Comparison of ENCODE assay signal across 8 cellular contexts in the genomic region with DNA sequence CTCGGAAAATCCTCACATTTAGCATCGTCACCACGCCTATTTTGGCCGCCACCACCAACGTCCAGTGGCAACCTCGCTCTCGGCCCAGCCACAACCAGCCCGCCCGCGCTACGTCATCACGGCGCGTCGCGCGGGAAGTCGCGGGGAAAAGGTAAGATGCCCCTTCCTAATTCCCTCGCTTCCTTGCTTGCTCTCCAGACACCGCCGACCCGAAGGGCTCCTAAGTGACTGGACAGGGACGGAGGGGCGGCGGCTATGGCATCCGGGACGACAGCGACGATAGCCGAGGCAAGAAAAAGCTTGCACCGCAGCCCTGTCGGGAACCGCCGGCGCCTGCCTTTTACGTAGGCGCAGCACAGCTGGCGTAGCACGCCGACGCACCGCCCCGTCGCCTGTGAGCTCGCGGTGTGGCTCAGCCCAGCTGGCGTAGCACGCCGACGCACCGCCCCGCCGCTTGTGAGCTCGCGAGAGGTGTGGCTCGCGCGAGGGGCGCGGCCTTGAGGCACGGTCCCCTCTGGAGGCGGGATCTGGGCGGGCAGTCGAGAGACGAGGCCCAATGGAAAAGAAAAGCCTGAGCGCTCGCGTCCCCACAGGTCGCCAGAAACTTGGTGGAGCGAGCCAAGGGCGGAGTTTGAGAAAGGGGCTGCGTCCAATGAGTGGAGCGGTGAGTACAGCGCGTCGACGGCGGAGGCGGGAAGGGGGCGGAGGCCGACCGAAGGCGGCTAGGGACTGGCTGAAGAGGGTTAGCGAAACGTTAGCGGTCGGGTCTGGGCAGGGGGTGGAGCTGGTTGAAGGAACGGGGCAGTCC. TPM values are rescaled to one million over a fixed set of nuclear protein-coding genes. Genes with fewer than 3 reads are reported as not detected.
DNase-seq lines count a peak whose midpoint lies in the region; ATAC-seq and TF ChIP-seq lines count a peak whose summit lies in the region.

A gene (plus strand): TSS at position 787 of the 808 bp plus-strand sequence. CDS start 626 bp downstream, outside the sequence.

- intact Hi-C loops in left colon (cut with DNase I, micrococcal nuclease): no loop called here

- POLR2A ChIA-PET in BJ (lab: Charles Lee): interaction anchor here (1.3 kb wide), 1 partner anchor 96 kb away, joined by 3 read pairs; a partner anchor contains a TSS
- POLR2A ChIA-PET in activated CD4-positive, alpha-beta T cell treated with anti-CD3 and anti-CD28 coated beads, Interleukin-2, amount 10 ng/mL, durations not matched to agents 7 days and 5 days (lab: Charles Lee): no interaction called here

- ATAC-seq in GM19324 (IDR thresholded peaks at IDR 0.05; ENCODE audit: low FRiP score, unreplicated experiment): peak; percentile 90
- ATAC-seq in HG03469 (IDR thresholded peaks at IDR 0.05; ENCODE audit: unreplicated experiment): peak; percentile 71
- ATAC-seq in left colon: peak; percentile 86

- peak; percentile 95 for DNase-seq in BJ (ENCODE audit: low read depth)
- DNase-seq in NCI-H526 treated with DMSO at 0.1 percent for 48 hours (lab: John Stamatoyannopoulos, UW): peak; percentile 96
- peak; percentile 95 for DNase-seq in activated CD4-positive, alpha-beta T cell treated with anti-CD3 and anti-CD28 coated beads, Interleukin-2, amount 10 ng/mL, durations not matched to agents 7 days and 5 days
- peak; percentile 97 for DNase-seq in coronary artery (ENCODE audit: low spot score)
- peak; percentile 94 to 97 for DNase-seq in left colon
- peak; percentile 96 for DNase-seq in stimulated activated CD4-positive, alpha-beta T cell treated with anti-CD3 and anti-CD28 coated beads, Interleukin-1b, Interleukin-23, amount 100 ng/mL, for 48 hours

- H3K27me3 ChIP-seq in BJ (ENCODE audit: control insufficient read depth, insufficient read depth, low read length): no peaks in the 10 kb centered on the region

- peaks cover 30% of the 10 kb centered on the region for H3K4me1 Mint-ChIP-seq in activated CD4-positive, alpha-beta T cell treated with anti-CD3 and anti-CD28 coated beads, Interleukin-2, amount 10 ng/mL, durations not matched to agents 7 days and 5 days

- peak within 1 kb of the TSS; percentile 98 for H3K27ac Mint-ChIP-seq in activated CD4-positive, alpha-beta T cell treated with anti-CD3 and anti-CD28 coated beads, Interleukin-2, amount 10 ng/mL, durations not matched to agents 7 days and 5 days

- CTCF ChIA-PET in BJ (lab: Yijun Ruan, JAX): interaction anchor here (0.6 kb wide), 1 partner anchor 11 kb away, joined by 3 read pairs; no protein-coding TSS in a partner anchor
- CTCF ChIA-PET in activated CD4-positive, alpha-beta T cell treated with anti-CD3 and anti-CD28 coated beads, Interleukin-2, amount 10 ng/mL, durations not matched to agents 7 days and 5 days (lab: Charles Lee): no interaction called here

- H3K4me3 Mint-ChIP-seq in activated CD4-positive, alpha-beta T cell treated with anti-CD3 and anti-CD28 coated beads, Interleukin-2, amount 10 ng/mL, durations not matched to agents 7 days and 5 days: peak within 1 kb of the TSS; percentile 87

- no peaks in the 10 kb centered on the region for H3K9me3 Mint-ChIP-seq in activated CD4-positive, alpha-beta T cell treated with anti-CD3 and anti-CD28 coated beads, Interleukin-2, amount 10 ng/mL, durations not matched to agents 7 days and 5 days

- TF ChIP-seq CTCF in BJ (IDR thresholded peaks at IDR 0.05; ENCODE audit: insufficient read depth, low read depth, low read length): no peak
- no peak for TF ChIP-seq CTCF in coronary artery (IDR thresholded peaks at IDR 0.05)

- peaks cover 18% of the 10 kb centered on the region for H3K36me3 Mint-ChIP-seq in activated CD4-positive, alpha-beta T cell treated with anti-CD3 and anti-CD28 coated beads, Interleukin-2, amount 10 ng/mL, durations not matched to agents 7 days and 5 days (ENCODE audit: low read depth)

- H3K36me3 ChIP-seq in BJ (ENCODE audit: control insufficient read depth, insufficient read depth, low read length): no peaks in the 10 kb centered on the region

- H3K27me3 Mint-ChIP-seq in activated CD4-positive, alpha-beta T cell treated with anti-CD3 and anti-CD28 coated beads, Interleukin-2, amount 10 ng/mL, durations not matched to agents 7 days and 5 days: no peaks in the 10 kb centered on the region

- peak within 1 kb of the TSS; percentile 78 for H3K4me3 ChIP-seq in BJ (ENCODE audit: low read depth, low read length)
- peak within 1 kb of the TSS; percentile 76 for H3K4me3 ChIP-seq in coronary artery

- peak within 1 kb of the TSS; percentile 77 to 99 for H3K27ac ChIP-seq in coronary artery

RNA-seq across cellular contexts. Expression of the gene that starts here (rescaled TPM):
- 22.5 and 32.1 TPM in 2 replicates for polyA plus RNA-seq in BJ (2011; rRNA removed)
- 19.7 and 33.0 TPM in 2 replicates for polyA minus RNA-seq in BJ (2011; rRNA and poly(A)+ RNA removed)
- 100 to 1,000 TPM in 1 of 2 experiments, 10 to 100 TPM in 1; 94.3 to 102 TPM for total RNA-seq in activated CD4-positive, alpha-beta T cell treated with anti-CD3 and anti-CD28 coated beads, Interleukin-2, amount 10 ng/mL, durations not matched to agents 7 days and 5 days
- total RNA-seq in left colon: 10 to 100 TPM; 78.9 to 91.8 TPM

Comparison
In these comparisons a context has a peak if more than half of its experiments do, and no peak if none do; other contexts are left out.
1. Peak in every context shown above with its lines: DNase-seq, ATAC-seq, H3K4me3 ChIP-seq and H3K27ac ChIP-seq.